Comparison of ENCODE assay signal across 1 cellular context in the genomic region with DNA sequence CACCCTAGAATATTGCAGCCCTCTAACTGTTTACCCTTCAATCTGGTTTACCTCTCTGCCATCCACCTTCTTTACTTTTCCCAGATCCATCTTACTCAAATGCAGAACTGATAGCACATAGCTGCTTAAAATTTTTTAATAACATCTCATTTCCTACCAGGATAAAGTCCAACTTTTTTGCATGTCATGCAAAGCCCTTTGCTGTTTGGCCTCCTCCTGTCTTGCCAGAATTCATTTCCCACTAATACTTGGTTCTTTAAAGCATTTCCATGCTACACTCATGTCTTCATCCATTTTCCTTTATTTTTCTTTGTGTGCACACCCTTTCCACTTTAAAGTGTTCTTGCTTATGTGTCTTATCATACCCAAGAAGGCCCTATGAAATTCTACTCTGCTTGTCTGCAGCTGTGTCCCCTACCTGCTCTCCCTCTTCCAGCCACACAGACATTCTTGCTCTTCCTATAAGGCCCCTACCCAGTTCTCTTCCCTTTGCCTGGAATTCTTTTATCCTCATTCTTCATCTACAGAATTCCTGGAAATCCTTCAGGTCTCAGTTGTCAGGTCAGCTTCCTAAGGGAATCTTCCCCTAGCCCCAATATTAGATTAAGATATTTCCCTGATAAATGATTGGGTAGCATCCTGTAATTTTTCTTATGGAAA.
TF ChIP-seq lines count a peak whose summit lies in the region.

No MANE protein-coding gene starts in this region.

TF ChIP-seq in IMR-90, 13 proteins besides CTCF, POLR2A, EP300 and RAD21:
- no peak for TF ChIP-seq RFX5 (IDR thresholded peaks at IDR 0.05; ENCODE audit: low read depth, low read length)
- TF ChIP-seq SMC3 (IDR thresholded peaks at IDR 0.05; ENCODE audit: low read depth, low read length), result no peak
- no peak for TF ChIP-seq MXI1 (IDR thresholded peaks at IDR 0.05; ENCODE audit: borderline replicate concordance, low read depth, low read length)
- no peak for TF ChIP-seq NFE2L2 (IDR thresholded peaks at IDR 0.05; ENCODE audit: low read depth, low read length)
- TF ChIP-seq MAFK (IDR thresholded peaks at IDR 0.05; ENCODE audit: low read depth, low read length), result no peak
- no peak for TF ChIP-seq BHLHE40 (IDR thresholded peaks at IDR 0.05; ENCODE audit: low read depth, low read length)
- TF ChIP-seq MAZ (IDR thresholded peaks at IDR 0.05; ENCODE audit: borderline replicate concordance, low read depth, low read length), result no peak
- TF ChIP-seq CHD1 (IDR thresholded peaks at IDR 0.05; ENCODE audit: low read depth, low read length), result no peak
- TF ChIP-seq, protein P1, sequence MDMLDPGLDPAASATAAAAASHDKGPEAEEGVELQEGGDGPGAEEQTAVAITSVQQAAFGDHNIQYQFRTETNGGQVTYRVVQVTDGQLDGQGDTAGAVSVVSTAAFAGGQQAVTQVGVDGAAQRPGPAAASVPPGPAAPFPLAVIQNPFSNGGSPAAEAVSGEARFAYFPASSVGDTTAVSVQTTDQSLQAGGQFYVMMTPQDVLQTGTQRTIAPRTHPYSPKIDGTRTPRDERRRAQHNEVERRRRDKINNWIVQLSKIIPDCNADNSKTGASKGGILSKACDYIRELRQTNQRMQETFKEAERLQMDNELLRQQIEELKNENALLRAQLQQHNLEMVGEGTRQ (IDR thresholded peaks at IDR 0.05; ENCODE audit: low read depth, low read length), result no peak
- TF ChIP-seq CEBPB (IDR thresholded peaks at IDR 0.05; ENCODE audit: low read depth, low read length), result no peak
- TF ChIP-seq, protein P2, sequence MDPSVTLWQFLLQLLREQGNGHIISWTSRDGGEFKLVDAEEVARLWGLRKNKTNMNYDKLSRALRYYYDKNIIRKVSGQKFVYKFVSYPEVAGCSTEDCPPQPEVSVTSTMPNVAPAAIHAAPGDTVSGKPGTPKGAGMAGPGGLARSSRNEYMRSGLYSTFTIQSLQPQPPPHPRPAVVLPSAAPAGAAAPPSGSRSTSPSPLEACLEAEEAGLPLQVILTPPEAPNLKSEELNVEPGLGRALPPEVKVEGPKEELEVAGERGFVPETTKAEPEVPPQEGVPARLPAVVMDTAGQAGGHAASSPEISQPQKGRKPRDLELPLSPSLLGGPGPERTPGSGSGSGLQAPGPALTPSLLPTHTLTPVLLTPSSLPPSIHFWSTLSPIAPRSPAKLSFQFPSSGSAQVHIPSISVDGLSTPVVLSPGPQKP (IDR thresholded peaks at IDR 0.05; ENCODE audit: borderline replicate concordance, low read depth, low read length), result no peak
- TF ChIP-seq RCOR1 (IDR thresholded peaks at IDR 0.05; ENCODE audit: insufficient replicate concordance, low read length), result no peak
- no peak for TF ChIP-seq FOS (IDR thresholded peaks at IDR 0.05; ENCODE audit: low read depth, low read length)
